In genomic region chr12:121209629-121210572, GRCh38 we compare ENCODE assay signal across 8 cellular contexts. TPM values are rescaled to one million over a fixed set of nuclear protein-coding genes. Genes with fewer than 3 reads are reported as not detected.
A peak's percentile ranks its signal among the peaks of the same experiment; 100 is the strongest.
DNase-seq lines count a peak whose midpoint lies in the region; ATAC-seq, FAIRE-seq and TF ChIP-seq lines count a peak whose summit lies in the region.

TSS of gene P2RX4 (plus strand) at chr12:121210129. CDS start at chr12:121210165, 36 bp downstream.

- intact Hi-C loops in left cardiac atrium (cut with DNase I) (no loop called here), psoas muscle (cut with DNase I) (no loop called here)

- peak within 1 kb of the TSS; percentile 83 to 91 (median 89) for H3K4me3 Mint-ChIP-seq in T-cell

- no peaks in the 10 kb centered on the region for H3K9me3 Mint-ChIP-seq in T-cell

- H3K27ac ChIP-seq in adipose tissue (ENCODE audit: low read depth, low read length), result peak within 1 kb of the TSS; percentile 64
- peak within 1 kb of the TSS; percentile 68 for H3K27ac ChIP-seq in psoas muscle

- no peaks in the 10 kb centered on the region for H3K27me3 Mint-ChIP-seq in T-cell

- H3K36me3 Mint-ChIP-seq in T-cell, result peaks cover 2% of the 10 kb centered on the region

- POLR2A ChIA-PET in T-cell (lab: Charles Lee), result no interaction called here

- 5 to 8% (median 6%) methylated on average over 87 to 96 of the region's 96 CpGs for WGBS in adipose tissue, 3 donors
- 6 to 8% (median 7%) methylated on average over 77 to 96 of the region's 96 CpGs for WGBS in psoas muscle, 3 donors

- peak; percentile 38 for TF ChIP-seq CTCF in GM12873 (IDR thresholded peaks at IDR 0.05; ENCODE audit: insufficient read depth, low read depth, low read length, missing control alignments)
- TF ChIP-seq CTCF in psoas muscle (IDR thresholded peaks at IDR 0.05), result no peak

- CTCF ChIA-PET in T-cell (lab: Charles Lee), result interaction anchor here in 1 of 2 donors (0.6 kb wide), 1 partner anchor 246 kb away, joined by 5 read pairs; no protein-coding TSS in a partner anchor

- peak; percentile 5 for FAIRE-seq in urothelium cell line (lab: Jason Lieb, UNC)

- no peaks in the 10 kb centered on the region for H3K9me3 ChIP-seq in psoas muscle

- peak; percentile 78 for ATAC-seq in HG02610 (IDR thresholded peaks at IDR 0.05; ENCODE audit: unreplicated experiment)
- ATAC-seq in T-cell (replicated peaks in 1 of 4), result peak; percentile 86 to 87 (median 86)
- peak; percentile 91 to 94 for ATAC-seq in left cardiac atrium
- peak; percentile 72 to 85 (median 82) for ATAC-seq in psoas muscle

- peaks cover 0 to 24% (median 4%) of the 10 kb centered on the region in 3 donors for H3K27me3 ChIP-seq in psoas muscle (ENCODE audit: insufficient read depth in 3 of 3, low read length in 2 of 3)

- DNase-seq in NCI-H1092 treated with DMSO at 0.1 percent for 48 hours (lab: John Stamatoyannopoulos, UW), result peak; percentile 54
- DNase-seq in T-cell, result peak; percentile 75 to 91 (median 86)
- DNase-seq in left cardiac atrium, result peak; percentile 85
- peak; percentile 84 to 89 for DNase-seq in psoas muscle
- DNase-seq in urothelium cell line (ENCODE audit: low spot score), result peak; percentile 94

- no peaks in the 10 kb centered on the region for H3K36me3 ChIP-seq in psoas muscle (ENCODE audit: insufficient read depth in 1 of 2, low read depth in 1 of 2)

- peak within 1 kb of the TSS; percentile 93 to 94 for H3K27ac Mint-ChIP-seq in T-cell

- H3K4me1 Mint-ChIP-seq in T-cell, result peaks cover 29 to 38% (median 37%) of the 10 kb centered on the region in 3 donors

- H3K4me3 ChIP-seq in psoas muscle, result peak within 1 kb of the TSS; percentile 69

- no peaks in the 10 kb centered on the region for H3K4me1 ChIP-seq in psoas muscle

RNA-seq across cellular contexts. Expression of gene P2RX4, which starts in this region (rescaled TPM):
- total RNA-seq in T-cell (10 to 100 TPM; 36.2 to 62.3 (median 36.9) TPM), left cardiac atrium (10 to 100 TPM; 10.1 to 11.7 TPM), psoas muscle (1 to 10 TPM; 1.5 to 3.4 (median 2.5) TPM)
- polyA plus RNA-seq in adipose tissue (10 to 100 TPM; 10.6 to 21.3 (median 12.0) TPM), psoas muscle (1 to 10 TPM; 1.1 to 2.0 (median 1.6) TPM)

Comparison
In these comparisons a context has a peak if more than half of its experiments do, and no peak if none do; other contexts are left out.
1. Peak in every context shown above with its lines: DNase-seq, ATAC-seq, H3K4me3 ChIP-seq and H3K27ac ChIP-seq.